2 cellular contexts compared by ENCODE assay signal in genomic region chr6:86858970-86859369, GRCh38.
TF ChIP-seq lines count a peak whose summit lies in the region.

No MANE protein-coding gene starts in this region.

TF ChIP-seq in A549, 52 proteins besides CTCF, POLR2A, EP300 and RAD21:
- TF ChIP-seq HEYL (CRISPR knock-in tag; IDR thresholded peaks at IDR 0.05) (no peak), MAFK (IDR thresholded peaks at IDR 0.05; ENCODE audit: partially characterized antibody) (peak; percentile 47)

TF ChIP-seq in IMR-90, 13 proteins besides CTCF, POLR2A, EP300 and RAD21:
- TF ChIP-seq MAZ (IDR thresholded peaks at IDR 0.05; ENCODE audit: borderline replicate concordance, low read depth, low read length) (no peak), MAFK (IDR thresholded peaks at IDR 0.05; ENCODE audit: low read depth, low read length) (peak; percentile 56)
